22 cellular contexts compared by ENCODE assay signal in genomic region chr6:106830930-106831329, GRCh38.
"Had no signal": no experiment of that assay in that cellular context is flagged by ENCODE, and none has a peak within 500 bp of the region (broad histone marks: within the 10 kb centered on the region; RNA-seq: fewer than 3 reads in every experiment).

No MANE protein-coding gene starts in this region.

- FAIRE-seq: endothelial cell of umbilical vein, frontal cortex, islet of Langerhans had no signal

- H3K27ac Mint-ChIP-seq: mesothelial cell of epicardium had no signal

- H3K27me3 ChIP-seq: esophagus muscularis mucosa, foreskin keratinocyte, gastroesophageal sphincter, hepatocyte, left lung had no signal

- H3K9me3 ChIP-seq: esophagus muscularis mucosa, lower lobe of right lung, mucosa of descending colon had no signal

- DNase-seq: dermis blood vessel endothelial cell; dorsolateral prefrontal cortex; effector CD4-positive, alpha-beta T cell; effector memory CD4-positive, alpha-beta T cell; foreskin keratinocyte; heart left ventricle; hypothalamus; left cardiac atrium; left lung; left ventricle myocardium superior; lower lobe of right lung; mesenchymal stem cell; mucosa of descending colon; naive B cell had no signal

- ATAC-seq: foreskin keratinocyte, gastroesophageal sphincter, heart left ventricle, left cardiac atrium, left lung, left ventricle myocardium superior, lower lobe of right lung, mucosa of descending colon had no signal

- H3K36me3 Mint-ChIP-seq: mesothelial cell of epicardium had no signal

- H3K79me2 ChIP-seq: hepatocyte had no signal

- H3K27ac ChIP-seq: coronary artery, dorsolateral prefrontal cortex, esophagus muscularis mucosa, foreskin keratinocyte, gastroesophageal sphincter, heart left ventricle, hepatocyte, left lung, lower lobe of right lung had no signal

- H3K4me2 ChIP-seq: hepatocyte had no signal

- H3K4me3 Mint-ChIP-seq: mesothelial cell of epicardium, naive B cell had no signal

- H3K36me3 ChIP-seq: esophagus muscularis mucosa, gastroesophageal sphincter, heart left ventricle, left lung, lower lobe of right lung had no signal

- H2AFZ ChIP-seq: hepatocyte had no signal

- H3K4me3 ChIP-seq: coronary artery, dorsolateral prefrontal cortex, esophagus muscularis mucosa, gastroesophageal sphincter, heart left ventricle, hepatocyte, left lung, lower lobe of right lung, mucosa of descending colon had no signal

- H3K27me3 Mint-ChIP-seq: naive B cell had no signal

- H3K4me1 ChIP-seq: esophagus muscularis mucosa, foreskin keratinocyte, gastroesophageal sphincter, heart left ventricle, left lung, lower lobe of right lung had no signal
